ENCODE assay signal across 8 cellular contexts in genomic region chr19:3284759-3285646, GRCh38.
A peak's percentile ranks its signal among the peaks of the same experiment; 100 is the strongest.
DNase-seq lines count a peak whose midpoint lies in the region; ATAC-seq and TF ChIP-seq lines count a peak whose summit lies in the region.

No MANE protein-coding gene starts in this region.

- H3K36me3 ChIP-seq in adrenal gland (replicated peaks in 1 of 2) (no peaks in the 10 kb centered on the region), iPS-20b (ENCODE audit: insufficient read depth, low read depth, low read length) (no peaks in the 10 kb centered on the region)

- H3K4me3 Mint-ChIP-seq in CD14-positive monocyte, result peak overlapping the region; percentile 16 to 51

- peaks cover 0 to 4% of the 10 kb centered on the region in 2 donors for H3K4me1 ChIP-seq in adrenal gland (replicated peaks in 1 of 2)
- H3K4me1 ChIP-seq in iPS-20b (ENCODE audit: insufficient read depth, low read length), result peaks cover 5% of the 10 kb centered on the region; the same call in 1 of the 2 replicates

- no peaks in the 10 kb centered on the region for H3K36me3 Mint-ChIP-seq in CD14-positive monocyte

- WGBS in adrenal gland, 4 donors, result 2 to 8% (median 4%) methylated on average over 22 to 38 of the region's 38 CpGs

- peaks cover 7% of the 10 kb centered on the region for H3K4me1 Mint-ChIP-seq in CD14-positive monocyte

- peaks cover 17 to 50% (median 46%) of the 10 kb centered on the region in 3 donors for H3K27me3 Mint-ChIP-seq in CD14-positive monocyte (ENCODE audit: low read depth in 3 of 3)

- intact Hi-C loops in CD14-positive monocyte (cut with micrococcal nuclease) (no loop called here), adrenal gland (cut with DNase I) (no loop called here)

- peak overlapping the region in 1 of 4 donors; percentile 19 for H3K4me3 ChIP-seq in adrenal gland
- peak overlapping the region; percentile 56 for H3K4me3 ChIP-seq in iPS-20b (ENCODE audit: low read length)

- no peak for TF ChIP-seq CTCF in CD14-positive monocyte (IDR thresholded peaks at IDR 0.05)
- TF ChIP-seq CTCF in adrenal gland (IDR thresholded peaks at IDR 0.05), result no peak

- TF ChIP-seq POLR2A in adrenal gland (IDR thresholded peaks at IDR 0.05), result no peak

- peak overlapping the region in 3 of 7 donors; percentile 25 to 30 (median 25) for H3K27ac Mint-ChIP-seq in CD14-positive monocyte

- DNase-seq in CD14-positive monocyte (ENCODE audit: low spot score), result no peak
- peak; percentile 67 for DNase-seq in HuH-7 (ENCODE audit: low spot score)
- DNase-seq in T-helper 9 cell, result peak; percentile 63
- DNase-seq in adrenal gland, result peak; percentile 37 to 86 (median 59)
- DNase-seq in stimulated activated CD4-positive, alpha-beta T cell treated with anti-CD3 and anti-CD28 coated beads, Interleukin-2, amount 100 ng/mL, for 4 hours (ENCODE audit: low read depth), result peak; percentile 31

- H3K9me3 Mint-ChIP-seq in CD14-positive monocyte, result peaks cover 7 to 18% (median 12%) of the 10 kb centered on the region in 7 donors

- no peaks in the 10 kb centered on the region for H3K9me3 ChIP-seq in adrenal gland (replicated peaks in 1 of 3)
- no peaks in the 10 kb centered on the region for H3K9me3 ChIP-seq in iPS-20b (ENCODE audit: insufficient read depth, low read depth, low read length)

- peaks cover 34% of the 10 kb centered on the region for H3K27me3 ChIP-seq in adrenal gland
- H3K27me3 ChIP-seq in iPS-20b (ENCODE audit: insufficient read depth, low read length), result peaks cover 3% of the 10 kb centered on the region; the same call in 1 of the 2 replicates

- H3K9ac ChIP-seq in iPS-20b (ENCODE audit: low read depth, low read length), result peak overlapping the region; percentile 76; the same call in 1 of the 2 replicates

- no peak overlapping the region for H3K27ac ChIP-seq in adrenal gland
- no peak overlapping the region for H3K27ac ChIP-seq in iPS-20b (ENCODE audit: low read length)

- ATAC-seq in GM21381 (IDR thresholded peaks at IDR 0.05; ENCODE audit: unreplicated experiment) (no peak), GM21360 (IDR thresholded peaks at IDR 0.05; ENCODE audit: unreplicated experiment) (no peak)
